Comparison of ENCODE assay signal across 25 cellular contexts in the genomic region with DNA sequence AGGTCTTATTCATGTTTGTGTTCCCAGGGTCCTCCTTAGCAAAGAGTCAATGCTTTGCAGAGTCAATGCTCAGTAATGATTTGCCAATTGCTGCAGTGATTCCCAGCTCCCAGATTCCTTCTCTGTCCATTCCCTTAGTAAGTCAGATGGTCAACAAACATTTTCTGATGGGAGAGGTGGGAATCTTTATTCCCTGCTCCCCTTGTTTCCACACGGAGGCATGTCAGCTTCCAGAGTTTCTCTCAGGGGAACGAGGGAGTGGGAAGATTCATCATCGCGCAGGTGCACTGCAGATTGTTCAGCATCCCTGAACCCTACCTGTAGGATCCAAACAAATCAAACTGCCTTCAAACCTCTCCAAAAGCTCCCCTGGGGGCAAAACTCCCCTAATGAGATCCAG. TPM values are rescaled to one million over a fixed set of nuclear protein-coding genes. Genes with fewer than 3 reads are reported as not detected.
DNase-seq lines count a peak whose midpoint lies in the region; ATAC-seq and TF ChIP-seq lines count a peak whose summit lies in the region.
"Had no signal": no experiment of that assay in that cellular context is flagged by ENCODE, and none has a peak within 500 bp of the region (broad histone marks: within the 10 kb centered on the region; RNA-seq: fewer than 3 reads in every experiment).

No MANE protein-coding gene starts in this region.

- H3K9me3 Mint-ChIP-seq in CD14-positive monocyte: no peaks in the 10 kb centered on the region
- no peaks in the 10 kb centered on the region for H3K9me3 Mint-ChIP-seq in CD4-positive, alpha-beta T cell

- peaks cover 31% of the 10 kb centered on the region for H3K4me1 Mint-ChIP-seq in CD14-positive monocyte
- peaks cover 39% of the 10 kb centered on the region for H3K4me1 Mint-ChIP-seq in CD4-positive, alpha-beta T cell (ENCODE audit: low read depth)

- DNase-seq in CD14-positive monocyte (ENCODE audit: low spot score): no peak
- no peak for DNase-seq in CD4-positive, alpha-beta T cell
- DNase-seq in neuronal stem cell (ENCODE audit: low spot score): no peak
- no peak for DNase-seq in stimulated activated CD4-positive, alpha-beta T cell treated with anti-CD3 and anti-CD28 coated beads, Interleukin-2, amount 100 ng/mL, for 24 hours
- DNase-seq in C1 segment of cervical spinal cord (lab: John Stamatoyannopoulos, UW): no peak
- DNase-seq: AML-193, DMS53, EL, GDM1, GM23248, H7, Kasumi-1, NCI-H1105, NCI-H1436 treated with DMSO at 0.1 percent for 48 hours, NCI-H187 treated with DMSO at 0.1 percent for 48 hours, NCI-H2107, NCI-H69, RPMI8226, SHP77 treated with DMSO at 0.1 percent for 48 hours had no signal

- H3K4me1 ChIP-seq in neuronal stem cell (ENCODE audit: control insufficient read depth in 2 of 2, insufficient read depth in 1 of 2, low read depth in 1 of 2, low read length in 2 of 2): peaks cover 18 to 24% of the 10 kb centered on the region in 2 donors

- H3K36me3 ChIP-seq in neuronal stem cell (replicated peaks in 1 of 2; ENCODE audit: control insufficient read depth in 2 of 2, insufficient read depth in 2 of 2, low read length in 2 of 2): no peaks in the 10 kb centered on the region

- H3K27me3 ChIP-seq in CD4-positive, alpha-beta T cell (ENCODE audit: control insufficient read depth, insufficient read depth, low read length): no peaks in the 10 kb centered on the region
- H3K27me3 ChIP-seq in neuronal stem cell (ENCODE audit: control insufficient read depth in 3 of 3, insufficient read depth in 3 of 3, low read depth in 1 of 3, low read length in 3 of 3): peaks cover 0 to 20% (median 0%) of the 10 kb centered on the region in 3 experiments
- H3K27me3 ChIP-seq: BLaER1 treated with 17β-estradiol and CSF1 and Interleukin-3, amounts not matched to agents 10 nM and 100 nM had no signal

- no peak overlapping the region for H2BK12ac ChIP-seq in neuronal stem cell (ENCODE audit: low read length)

- no peaks in the 10 kb centered on the region for H3K79me1 ChIP-seq in neuronal stem cell (ENCODE audit: low read depth, low read length)

- H3K4me3 Mint-ChIP-seq in CD14-positive monocyte: no peak overlapping the region
- no peak overlapping the region for H3K4me3 Mint-ChIP-seq in CD4-positive, alpha-beta T cell

- H2BK5ac ChIP-seq in neuronal stem cell (ENCODE audit: low read length): no peak overlapping the region

- no peaks in the 10 kb centered on the region for H3K9me3 ChIP-seq in CD4-positive, alpha-beta T cell (ENCODE audit: control insufficient read depth, low read length)
- H3K9me3 ChIP-seq in neuronal stem cell (replicated peaks in 1 of 2; ENCODE audit: control insufficient read depth in 2 of 2, insufficient read depth in 1 of 2, low read depth in 1 of 2, low read length in 2 of 2): no peaks in the 10 kb centered on the region
- H3K9me3 ChIP-seq: A549; BLaER1 treated with 17β-estradiol and CSF1 and Interleukin-3, amounts not matched to agents 10 nM and 100 nM had no signal

- H3K4me3 ChIP-seq in neuronal stem cell (ENCODE audit: low read length in 2 of 2): no peak overlapping the region
- H3K4me3 ChIP-seq: A549; BLaER1 treated with 17β-estradiol and CSF1 and Interleukin-3, amounts not matched to agents 10 nM and 100 nM; GM12878; GM23248 had no signal

- H3K27ac ChIP-seq in CD4-positive, alpha-beta T cell (ENCODE audit: low read depth, low read length): no peak overlapping the region
- H3K27ac ChIP-seq in neuronal stem cell (replicated peaks; ENCODE audit: low read length): no peak overlapping the region
- H3K27ac ChIP-seq: A549; BLaER1 treated with 17β-estradiol and CSF1 and Interleukin-3, amounts not matched to agents 10 nM and 100 nM; GM23248 had no signal

- H4K91ac ChIP-seq in neuronal stem cell (ENCODE audit: low read depth, low read length, poor library complexity): no peak overlapping the region

- no peak overlapping the region for H3K9ac ChIP-seq in neuronal stem cell (ENCODE audit: low read depth, low read length, poor library complexity)
- H3K9ac ChIP-seq: GM23248 had no signal

- 0 out of 2 replicates have a peak, but pooled peaks have one; percentile 10 for TF ChIP-seq POLR2A in Raji (IDR thresholded peaks at IDR 0.05; ENCODE audit: insufficient read depth, low read depth, low read length)

- CTCF ChIA-PET in CD4-positive, alpha-beta T cell (lab: Charles Lee): interaction anchor here (0.7 to 5.4 kb wide), 2 partner anchors 32 to 50 kb away, joined by 3 to 55 read pairs; no protein-coding TSS in a partner anchor

- peaks cover 0 to 2% (median 0%) of the 10 kb centered on the region in 3 donors for H3K27me3 Mint-ChIP-seq in CD14-positive monocyte (ENCODE audit: low read depth in 3 of 3)
- H3K27me3 Mint-ChIP-seq in CD4-positive, alpha-beta T cell: no peaks in the 10 kb centered on the region

- H3K14ac ChIP-seq in neuronal stem cell (ENCODE audit: low read length): no peak overlapping the region

- no peak overlapping the region for H3K4ac ChIP-seq in neuronal stem cell (ENCODE audit: low read length)

- H3K36me3 Mint-ChIP-seq in CD14-positive monocyte: peaks cover 0 to 53% of the 10 kb centered on the region in 2 donors
- H3K36me3 Mint-ChIP-seq in CD4-positive, alpha-beta T cell (ENCODE audit: low read depth): no peaks in the 10 kb centered on the region

- H3K23ac ChIP-seq in neuronal stem cell (ENCODE audit: low read depth, low read length, poor library complexity): no peak overlapping the region

- H2BK15ac ChIP-seq in neuronal stem cell (ENCODE audit: low read length): no peak overlapping the region

- intact Hi-C loops in CD14-positive monocyte (cut with micrococcal nuclease): no loop called here
- intact Hi-C loops in CD4-positive, alpha-beta T cell (cut with DNase I, micrococcal nuclease): no loop called here

- no peak overlapping the region for H2AK5ac ChIP-seq in neuronal stem cell (ENCODE audit: low read depth, low read length)

- POLR2A ChIA-PET in CD4-positive, alpha-beta T cell (lab: Charles Lee): interaction anchor here (0.8 to 8.6 kb wide), 3 partner anchors 27 to 114 kb away, joined by 3 to 98 read pairs (median 4); a partner anchor contains a TSS

- peak overlapping the region in 4 of 7 donors; percentile 14 to 85 (median 54) for H3K27ac Mint-ChIP-seq in CD14-positive monocyte
- peak overlapping the region; percentile 50 for H3K27ac Mint-ChIP-seq in CD4-positive, alpha-beta T cell

- peak overlapping the region; percentile 30 for H2AFZ ChIP-seq in neuronal stem cell (ENCODE audit: low read length)
- H2AFZ ChIP-seq: GM23248 had no signal

- WGBS in neuronal stem cell (ENCODE audit: extremely low coverage in 2 of 2, insufficient read length in 2 of 2, insufficient replicate concordance in 1 of 2), 2 donors: no CpG with 5 or more reads among the region's 4 CpGs

- no peak overlapping the region for H3K4me2 ChIP-seq in neuronal stem cell (ENCODE audit: insufficient read depth, low read length, poor library complexity, severe bottlenecking)
- H3K4me2 ChIP-seq: A549 had no signal

- H2BK120ac ChIP-seq in neuronal stem cell (ENCODE audit: low read depth, low read length): no peak overlapping the region

- H3K18ac ChIP-seq in neuronal stem cell (ENCODE audit: low read length): no peak overlapping the region

- H4K8ac ChIP-seq in neuronal stem cell (ENCODE audit: low read depth, low read length): no peak overlapping the region

- no peak for ATAC-seq in CD4-positive, alpha-beta T cell (ENCODE audit: poor library complexity)
- no peak for ATAC-seq in HG03432 (IDR thresholded peaks at IDR 0.05; ENCODE audit: unreplicated experiment)
- ATAC-seq: A549, GM12878 had no signal

- TF ChIP-seq CTCF in CD14-positive monocyte (IDR thresholded peaks at IDR 0.05): no peak
- TF ChIP-seq CTCF in CD4-positive, alpha-beta T cell (IDR thresholded peaks at IDR 0.05): no peak

RNA-seq across cellular contexts. Expression of a gene that starts 7.5 kb away (rescaled TPM):
- under 1 TPM; 0.16 to 0.30 TPM for polyA plus RNA-seq in CD14-positive monocyte
- total RNA-seq in CD4-positive, alpha-beta T cell: 10 to 100 TPM; 20.8 to 22.9 TPM
- 22.9 TPM for polyA plus RNA-seq in neuronal stem cell (2013, experiment 1 of 2)
- polyA plus RNA-seq in neuronal stem cell (2013, experiment 2 of 2): 22.9 TPM

RNA-seq across cellular contexts. Expression of a gene that starts 23.5 kb away (rescaled TPM):
- 100 to 1,000 TPM; 371 to 571 TPM for polyA plus RNA-seq in CD14-positive monocyte
- total RNA-seq in CD4-positive, alpha-beta T cell: 1 to 10 TPM; 3.0 to 3.2 TPM
- 0.03 TPM for polyA plus RNA-seq in neuronal stem cell (2013, experiment 1 of 2)
- 0.01 TPM for polyA plus RNA-seq in neuronal stem cell (2013, experiment 2 of 2)
- total RNA-seq: GM23248, NCI-H460 had no signal
- polyA plus RNA-seq: A549, GM23248 had no signal
